Comparison of ENCODE assay signal across 1 cellular context in the genomic region with DNA sequence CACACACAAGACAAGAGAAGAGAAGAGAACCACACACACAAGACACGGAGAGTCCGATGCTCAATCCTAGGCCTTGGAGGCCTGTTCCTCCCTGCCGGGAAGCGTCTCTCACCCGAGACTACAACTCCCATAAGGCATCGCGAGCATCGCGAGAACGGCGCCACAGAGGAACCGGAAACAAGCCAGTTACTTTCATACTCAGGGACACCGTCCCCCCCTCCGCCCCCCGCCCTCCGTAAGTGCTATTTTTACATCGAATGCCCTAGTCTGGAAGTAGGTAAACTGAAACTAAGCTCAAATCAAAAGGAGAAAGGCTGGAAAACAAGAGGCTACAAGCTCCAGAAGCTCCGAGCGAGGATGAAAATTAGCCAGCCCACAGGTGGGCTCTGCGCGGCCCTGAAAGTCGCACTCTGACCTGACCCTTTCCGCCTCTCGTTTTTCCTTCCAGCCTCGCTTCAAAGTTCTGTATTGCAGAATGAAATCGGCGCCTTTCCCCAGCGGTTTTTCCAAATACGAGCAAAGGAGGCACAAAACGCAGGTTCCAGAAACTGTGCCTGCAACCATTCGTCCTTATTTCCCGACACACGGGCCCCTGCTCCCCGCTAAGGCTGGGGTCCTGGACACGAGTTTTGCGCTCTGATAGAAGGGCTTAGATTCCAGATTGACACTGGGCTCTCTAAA.
TF ChIP-seq lines count a peak whose summit lies in the region.

No MANE protein-coding gene starts in this region.

TF ChIP-seq in HepG2, 621 proteins besides CTCF, POLR2A, EP300 and RAD21 (continued from another document):
- no peak for TF ChIP-seq ZFP90 (CRISPR knock-in tag; IDR thresholded peaks at IDR 0.05; ENCODE audit: borderline replicate concordance)
- no peak for TF ChIP-seq ARHGAP35 (CRISPR knock-in tag; IDR thresholded peaks at IDR 0.05; ENCODE audit: borderline replicate concordance)
- TF ChIP-seq REXO4 (CRISPR knock-in tag; IDR thresholded peaks at IDR 0.05; ENCODE audit: borderline replicate concordance): no peak
- TF ChIP-seq, protein P1, sequence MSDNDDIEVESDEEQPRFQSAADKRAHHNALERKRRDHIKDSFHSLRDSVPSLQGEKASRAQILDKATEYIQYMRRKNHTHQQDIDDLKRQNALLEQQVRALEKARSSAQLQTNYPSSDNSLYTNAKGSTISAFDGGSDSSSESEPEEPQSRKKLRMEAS (IDR thresholded peaks at IDR 0.05): peak; percentile 23; the same call in 1 of the 2 replicates
- TF ChIP-seq XRCC5 (optimal IDR thresholded peaks at IDR 0.05; ENCODE audit: low read length): peak; percentile 80
- peak; percentile 62 for TF ChIP-seq TBL1XR1 (IDR thresholded peaks at IDR 0.05; ENCODE audit: borderline replicate concordance, low read length, partially characterized antibody)
- no peak; the same call in 1 of the 2 replicates for TF ChIP-seq PPARG (CRISPR knock-in tag; conservative IDR thresholded peaks at IDR 0.05)
- TF ChIP-seq, protein P2, sequence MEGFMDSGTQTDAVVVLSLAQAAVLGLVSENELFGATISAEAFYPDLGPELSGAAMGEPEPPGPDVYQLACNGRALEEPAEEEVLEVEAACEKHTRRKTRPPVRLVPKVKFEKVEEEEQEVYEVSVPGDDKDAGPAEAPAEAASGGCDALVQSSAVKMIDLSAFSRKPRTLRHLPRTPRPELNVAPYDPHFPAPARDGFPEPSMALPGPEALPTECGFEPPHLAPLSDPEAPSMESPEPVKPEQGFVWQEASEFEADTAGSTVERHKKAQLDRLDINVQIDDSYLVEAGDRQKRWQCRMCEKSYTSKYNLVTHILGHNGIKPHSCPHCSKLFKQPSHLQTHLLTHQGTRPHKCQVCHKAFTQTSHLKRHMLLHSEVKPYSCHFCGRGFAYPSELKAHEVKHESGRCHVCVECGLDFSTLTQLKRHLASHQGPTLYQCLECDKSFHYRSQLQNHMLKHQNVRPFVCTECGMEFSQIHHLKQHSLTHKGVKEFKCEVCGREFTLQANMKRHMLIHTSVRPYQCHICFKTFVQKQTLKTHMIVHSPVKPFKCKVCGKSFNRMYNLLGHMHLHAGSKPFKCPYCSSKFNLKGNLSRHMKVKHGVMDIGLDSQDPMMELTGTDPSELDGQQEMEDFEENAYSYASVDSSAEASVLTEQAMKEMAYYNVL (CRISPR knock-in tag; IDR thresholded peaks at IDR 0.05; ENCODE audit: borderline replicate concordance): peak; percentile 79
- TF ChIP-seq, protein P3, sequence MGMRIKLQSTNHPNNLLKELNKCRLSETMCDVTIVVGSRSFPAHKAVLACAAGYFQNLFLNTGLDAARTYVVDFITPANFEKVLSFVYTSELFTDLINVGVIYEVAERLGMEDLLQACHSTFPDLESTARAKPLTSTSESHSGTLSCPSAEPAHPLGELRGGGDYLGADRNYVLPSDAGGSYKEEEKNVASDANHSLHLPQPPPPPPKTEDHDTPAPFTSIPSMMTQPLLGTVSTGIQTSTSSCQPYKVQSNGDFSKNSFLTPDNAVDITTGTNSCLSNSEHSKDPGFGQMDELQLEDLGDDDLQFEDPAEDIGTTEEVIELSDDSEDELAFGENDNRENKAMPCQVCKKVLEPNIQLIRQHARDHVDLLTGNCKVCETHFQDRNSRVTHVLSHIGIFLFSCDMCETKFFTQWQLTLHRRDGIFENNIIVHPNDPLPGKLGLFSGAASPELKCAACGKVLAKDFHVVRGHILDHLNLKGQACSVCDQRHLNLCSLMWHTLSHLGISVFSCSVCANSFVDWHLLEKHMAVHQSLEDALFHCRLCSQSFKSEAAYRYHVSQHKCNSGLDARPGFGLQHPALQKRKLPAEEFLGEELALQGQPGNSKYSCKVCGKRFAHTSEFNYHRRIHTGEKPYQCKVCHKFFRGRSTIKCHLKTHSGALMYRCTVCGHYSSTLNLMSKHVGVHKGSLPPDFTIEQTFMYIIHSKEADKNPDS (CRISPR knock-in tag; IDR thresholded peaks at IDR 0.05): peak; percentile 93
- TF ChIP-seq ZBTB25 (CRISPR knock-in tag; IDR thresholded peaks at IDR 0.05): 0 out of 2 replicates have a peak, but pooled peaks have one; percentile 42
- TF ChIP-seq, protein P4, sequence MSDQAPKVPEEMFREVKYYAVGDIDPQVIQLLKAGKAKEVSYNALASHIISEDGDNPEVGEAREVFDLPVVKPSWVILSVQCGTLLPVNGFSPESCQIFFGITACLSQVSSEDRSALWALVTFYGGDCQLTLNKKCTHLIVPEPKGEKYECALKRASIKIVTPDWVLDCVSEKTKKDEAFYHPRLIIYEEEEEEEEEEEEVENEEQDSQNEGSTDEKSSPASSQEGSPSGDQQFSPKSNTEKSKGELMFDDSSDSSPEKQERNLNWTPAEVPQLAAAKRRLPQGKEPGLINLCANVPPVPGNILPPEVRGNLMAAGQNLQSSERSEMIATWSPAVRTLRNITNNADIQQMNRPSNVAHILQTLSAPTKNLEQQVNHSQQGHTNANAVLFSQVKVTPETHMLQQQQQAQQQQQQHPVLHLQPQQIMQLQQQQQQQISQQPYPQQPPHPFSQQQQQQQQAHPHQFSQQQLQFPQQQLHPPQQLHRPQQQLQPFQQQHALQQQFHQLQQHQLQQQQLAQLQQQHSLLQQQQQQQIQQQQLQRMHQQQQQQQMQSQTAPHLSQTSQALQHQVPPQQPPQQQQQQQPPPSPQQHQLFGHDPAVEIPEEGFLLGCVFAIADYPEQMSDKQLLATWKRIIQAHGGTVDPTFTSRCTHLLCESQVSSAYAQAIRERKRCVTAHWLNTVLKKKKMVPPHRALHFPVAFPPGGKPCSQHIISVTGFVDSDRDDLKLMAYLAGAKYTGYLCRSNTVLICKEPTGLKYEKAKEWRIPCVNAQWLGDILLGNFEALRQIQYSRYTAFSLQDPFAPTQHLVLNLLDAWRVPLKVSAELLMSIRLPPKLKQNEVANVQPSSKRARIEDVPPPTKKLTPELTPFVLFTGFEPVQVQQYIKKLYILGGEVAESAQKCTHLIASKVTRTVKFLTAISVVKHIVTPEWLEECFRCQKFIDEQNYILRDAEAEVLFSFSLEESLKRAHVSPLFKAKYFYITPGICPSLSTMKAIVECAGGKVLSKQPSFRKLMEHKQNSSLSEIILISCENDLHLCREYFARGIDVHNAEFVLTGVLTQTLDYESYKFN (CRISPR knock-in tag; conservative IDR thresholded peaks at IDR 0.05): peak; percentile 34
- TF ChIP-seq SNAPC2 (CRISPR knock-in tag; IDR thresholded peaks at IDR 0.05): peak; percentile 52; the same call in 1 of the 2 replicates
- TF ChIP-seq, protein P5, sequence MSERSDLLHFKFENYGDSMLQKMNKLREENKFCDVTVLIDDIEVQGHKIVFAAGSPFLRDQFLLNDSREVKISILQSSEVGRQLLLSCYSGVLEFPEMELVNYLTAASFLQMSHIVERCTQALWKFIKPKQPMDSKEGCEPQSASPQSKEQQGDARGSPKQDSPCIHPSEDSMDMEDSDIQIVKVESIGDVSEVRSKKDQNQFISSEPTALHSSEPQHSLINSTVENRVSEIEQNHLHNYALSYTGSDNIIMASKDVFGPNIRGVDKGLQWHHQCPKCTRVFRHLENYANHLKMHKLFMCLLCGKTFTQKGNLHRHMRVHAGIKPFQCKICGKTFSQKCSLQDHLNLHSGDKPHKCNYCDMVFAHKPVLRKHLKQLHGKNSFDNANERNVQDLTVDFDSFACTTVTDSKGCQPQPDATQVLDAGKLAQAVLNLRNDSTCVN (CRISPR knock-in tag; IDR thresholded peaks at IDR 0.05; ENCODE audit: borderline replicate concordance): 0 out of 2 replicates have a peak, but pooled peaks have one; percentile 20
- peak; percentile 91 for TF ChIP-seq ELF3 (CRISPR knock-in tag; IDR thresholded peaks at IDR 0.05)
- TF ChIP-seq, protein P6, sequence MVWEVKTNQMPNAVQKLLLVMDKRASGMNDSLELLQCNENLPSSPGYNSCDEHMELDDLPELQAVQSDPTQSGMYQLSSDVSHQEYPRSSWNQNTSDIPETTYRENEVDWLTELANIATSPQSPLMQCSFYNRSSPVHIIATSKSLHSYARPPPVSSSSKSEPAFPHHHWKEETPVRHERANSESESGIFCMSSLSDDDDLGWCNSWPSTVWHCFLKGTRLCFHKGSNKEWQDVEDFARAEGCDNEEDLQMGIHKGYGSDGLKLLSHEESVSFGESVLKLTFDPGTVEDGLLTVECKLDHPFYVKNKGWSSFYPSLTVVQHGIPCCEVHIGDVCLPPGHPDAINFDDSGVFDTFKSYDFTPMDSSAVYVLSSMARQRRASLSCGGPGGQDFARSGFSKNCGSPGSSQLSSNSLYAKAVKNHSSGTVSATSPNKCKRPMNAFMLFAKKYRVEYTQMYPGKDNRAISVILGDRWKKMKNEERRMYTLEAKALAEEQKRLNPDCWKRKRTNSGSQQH (CRISPR knock-in tag; IDR thresholded peaks at IDR 0.05; ENCODE audit: low read depth): peak; percentile 74; the same call in 1 of the 2 replicates
- TF ChIP-seq SKI (IDR thresholded peaks at IDR 0.05; ENCODE audit: partially characterized antibody): peak; percentile 9
- TF ChIP-seq DR1 (CRISPR knock-in tag; IDR thresholded peaks at IDR 0.05): peak; percentile 29
- 0 out of 2 replicates have a peak, but pooled peaks have one; percentile 22 for TF ChIP-seq GTF3A (CRISPR knock-in tag; conservative IDR thresholded peaks at IDR 0.05)
- peak; percentile 78 for TF ChIP-seq ASH2L (IDR thresholded peaks at IDR 0.05; ENCODE audit: insufficient read length, low read depth, low read length)
- TF ChIP-seq MIXL1 (CRISPR knock-in tag; IDR thresholded peaks at IDR 0.05): peak; percentile 76
- no peak for TF ChIP-seq ZNF207 (IDR thresholded peaks at IDR 0.05; ENCODE audit: borderline replicate concordance)
- no peak for TF ChIP-seq ZNF879 (CRISPR knock-in tag; IDR thresholded peaks at IDR 0.05)
- peak; percentile 97 for TF ChIP-seq IRF2 (CRISPR knock-in tag; IDR thresholded peaks at IDR 0.05)
- TF ChIP-seq EZH2 (conservative IDR thresholded peaks at IDR 0.05; ENCODE audit: low read depth, low read length): no peak
- peak; percentile 60; the same call in 1 of the 2 replicates for TF ChIP-seq NRL (CRISPR knock-in tag; IDR thresholded peaks at IDR 0.05; ENCODE audit: borderline replicate concordance)
- TF ChIP-seq ZFP41 (CRISPR knock-in tag; IDR thresholded peaks at IDR 0.05; ENCODE audit: borderline replicate concordance): no peak
- 0 out of 2 replicates have a peak, but pooled peaks have one; percentile 28 for TF ChIP-seq ZNF318 (CRISPR knock-in tag; IDR thresholded peaks at IDR 0.05)
- no peak for TF ChIP-seq HOXA7 (CRISPR knock-in tag; IDR thresholded peaks at IDR 0.05)
- peak; percentile 77 for TF ChIP-seq KMT2B (CRISPR knock-in tag; IDR thresholded peaks at IDR 0.05)
